2 cellular contexts compared by ENCODE assay signal in the genomic region with DNA sequence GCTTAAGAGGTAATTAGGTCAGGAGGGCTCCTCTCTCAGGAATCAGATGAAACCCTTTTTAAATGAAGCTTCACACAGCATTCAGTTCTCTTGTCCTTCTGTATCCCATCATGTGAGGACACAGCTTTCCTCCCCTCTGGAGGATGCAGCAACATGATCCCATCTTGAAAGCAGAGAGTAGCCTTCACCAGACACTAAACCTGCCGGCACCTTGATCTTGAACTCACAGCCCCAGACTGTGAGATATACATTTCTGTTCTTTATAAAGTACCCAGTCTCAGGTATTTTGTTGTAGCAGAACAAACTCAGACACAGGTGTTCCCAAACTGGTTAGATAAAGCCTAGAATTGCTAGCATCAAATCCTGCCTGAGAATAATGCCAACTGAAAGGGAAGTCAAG.
A peak's percentile ranks its signal among the peaks of the same experiment; 100 is the strongest.
TF ChIP-seq lines count a peak whose summit lies in the region.

No MANE protein-coding gene starts in this region.

TF ChIP-seq in GM12878, 131 proteins besides CTCF, POLR2A, EP300 and RAD21 (continued from another document):
- no peak for TF ChIP-seq CBX5 (IDR thresholded peaks at IDR 0.05; ENCODE audit: low read depth)
- TF ChIP-seq NFXL1 (IDR thresholded peaks at IDR 0.05; ENCODE audit: borderline replicate concordance) = peak; percentile 22; the same call in 1 of the 2 replicates

TF ChIP-seq in endothelial cell of umbilical vein, 7 proteins besides CTCF, POLR2A, EP300 and RAD21 (continued from another document):
- TF ChIP-seq JUN (IDR thresholded peaks at IDR 0.05; ENCODE audit: borderline replicate concordance, insufficient read depth, insufficient read length, low read depth) (no peak), POLR2AphosphoS5 (IDR thresholded peaks at IDR 0.05; ENCODE audit: insufficient read depth, low read depth, low read length) (no peak), EZH2 (IDR thresholded peaks at IDR 0.05; ENCODE audit: borderline replicate concordance, low read depth, low read length, severe bottlenecking) (no peak), FOS (IDR thresholded peaks at IDR 0.05; ENCODE audit: borderline replicate concordance, insufficient read depth, low read length) (no peak)
- TF ChIP-seq, protein P1, sequence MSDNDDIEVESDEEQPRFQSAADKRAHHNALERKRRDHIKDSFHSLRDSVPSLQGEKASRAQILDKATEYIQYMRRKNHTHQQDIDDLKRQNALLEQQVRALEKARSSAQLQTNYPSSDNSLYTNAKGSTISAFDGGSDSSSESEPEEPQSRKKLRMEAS (IDR thresholded peaks at IDR 0.05; ENCODE audit: insufficient read depth, insufficient read length) = no peak
TF ChIP-seq in endothelial cell of umbilical vein: peak in this region for 0.
